13 cellular contexts compared by ENCODE assay signal in genomic region chr7:44382459-44383300, GRCh38. TPM values are rescaled to one million over a fixed set of nuclear protein-coding genes. Genes with fewer than 3 reads are reported as not detected.
DNase-seq lines count a peak whose midpoint lies in the region; ATAC-seq and TF ChIP-seq lines count a peak whose summit lies in the region.
"Had no signal": no experiment of that assay in that cellular context is flagged by ENCODE, and none has a peak within 500 bp of the region (broad histone marks: within the 10 kb centered on the region; RNA-seq: fewer than 3 reads in every experiment).

No MANE protein-coding gene starts in this region.

- H3K27me3 ChIP-seq in GM23248 (replicated peaks; ENCODE audit: insufficient read depth), result no peaks in the 10 kb centered on the region

- no peaks in the 10 kb centered on the region for H3K9me2 ChIP-seq in GM23248 (ENCODE audit: insufficient read depth)

- peak overlapping the region; percentile 87 for H3K27ac ChIP-seq in GM23248

- intact Hi-C loops in left ventricle myocardium superior (cut with micrococcal nuclease), result no loop called here
- intact Hi-C loops in sciatic nerve (cut with DNase I), result no loop called here

- H3F3A ChIP-seq in GM23248 (ENCODE audit: insufficient read depth), result peaks cover 50% of the 10 kb centered on the region

- DNase-seq in GM23248 (peak; percentile 40), cardiac fibroblast (ENCODE audit: low read depth in 2 of 2) (peak; percentile 34 to 47), left ventricle myocardium superior (peak; percentile 46), sciatic nerve (ENCODE audit: low spot score) (peak; percentile 50), cerebellar nuclear complex (lab: John Stamatoyannopoulos, UW) (no peak), retina (no peak)
- DNase-seq in activated naive CD4-positive, alpha-beta T cell treated with Interleukin-2 at 50 U/mL for 16 hours, result no peak
- DNase-seq: CD4-positive, alpha-beta T cell; NCI-H510A treated with DMSO at 0.1 percent for 48 hours; SHP77 treated with DMSO at 0.1 percent for 48 hours; stimulated activated CD4-positive, alpha-beta T cell treated with anti-CD3 and anti-CD28 coated beads, Interleukin-12 subunit alpha, Interleukin-12 subunit beta, amount 100 ng/mL, for 4 hours; stimulated activated CD8-positive, alpha-beta memory T cell treated with anti-CD3 and anti-CD28 coated beads, Interleukin-4, amount 100 ng/mL, for 48 hours had no signal

- H3K4me1 ChIP-seq in GM23248 (ENCODE audit: insufficient read depth), result peaks cover 67% of the 10 kb centered on the region

- peak overlapping the region; percentile 55 for H3K4me2 ChIP-seq in GM23248 (ENCODE audit: unreplicated experiment)

- H3K4me3 ChIP-seq in GM23248, result no peak overlapping the region
- H3K4me3 ChIP-seq in cardiac fibroblast (replicated peaks in 1 of 2; ENCODE audit: low read depth in 2 of 2, low read length in 2 of 2), result no peak overlapping the region

- TF ChIP-seq CTCF in cardiac fibroblast (IDR thresholded peaks at IDR 0.05; ENCODE audit: low read depth, low read length), result no peak

- in situ Hi-C loops in GM23248 (cut with MboI), result no loop called here

- H4K20me1 ChIP-seq in GM23248 (ENCODE audit: insufficient read depth), result no peaks in the 10 kb centered on the region

- 74% methylated on average over 13 of the region's 13 CpGs for WGBS in GM23248 (ENCODE audit: low coverage in 1 of 2, low lambda C conversion rate in 2 of 2, missing lambda C conversion rate in 2 of 2), 2 experiments

- ATAC-seq in left ventricle myocardium superior (peak; percentile 61), sciatic nerve (peak; percentile 68), HG03280 (IDR thresholded peaks at IDR 0.05; ENCODE audit: unreplicated experiment) (no peak)

- no peaks in the 10 kb centered on the region for H3K79me2 ChIP-seq in GM23248 (ENCODE audit: insufficient read depth)

- peak overlapping the region; percentile 61; the same call in 1 of the 2 replicates for H3K9ac ChIP-seq in GM23248

- H3K36me3 ChIP-seq in GM23248 (ENCODE audit: low read depth), result peaks cover 4% of the 10 kb centered on the region; the same call in 1 of the 2 replicates

- H3K9me3 ChIP-seq in GM23248 (ENCODE audit: low read depth), result no peaks in the 10 kb centered on the region

- H2AFZ ChIP-seq in GM23248, result no peak overlapping the region

RNA-seq across cellular contexts. Expression of gene CAMK2B, which starts 57.3 kb away (rescaled TPM):
- total RNA-seq in GM23248 (2014; rRNA removed; shearing (Covaris generic)), result 2.5 and 9.1 TPM in 2 replicates
- polyA plus RNA-seq in GM23248 (2016; fragmentation: Nextera tagmentation; extraction: Ambion mirVana), result 0.78 and 0.79 TPM in 2 replicates
- total RNA-seq in left ventricle myocardium superior (98.4 TPM), sciatic nerve (26.9 TPM)
- total RNA-seq: CD4-positive, alpha-beta T cell had no signal

Comparison
In these comparisons a context has a peak if more than half of its experiments do, and no peak if none do; other contexts are left out.
1. DNase-seq: peak in GM23248 (single experiment), cardiac fibroblast (2 of 2), left ventricle myocardium superior (single experiment) and sciatic nerve (single experiment); none in activated naive CD4-positive, alpha-beta T cell treated with Interleukin-2 at 50 U/mL for 16 hours (single experiment), cerebellar nuclear complex (0 of 2) and retina (single experiment).